20 cellular contexts compared by ENCODE assay signal in the genomic region with DNA sequence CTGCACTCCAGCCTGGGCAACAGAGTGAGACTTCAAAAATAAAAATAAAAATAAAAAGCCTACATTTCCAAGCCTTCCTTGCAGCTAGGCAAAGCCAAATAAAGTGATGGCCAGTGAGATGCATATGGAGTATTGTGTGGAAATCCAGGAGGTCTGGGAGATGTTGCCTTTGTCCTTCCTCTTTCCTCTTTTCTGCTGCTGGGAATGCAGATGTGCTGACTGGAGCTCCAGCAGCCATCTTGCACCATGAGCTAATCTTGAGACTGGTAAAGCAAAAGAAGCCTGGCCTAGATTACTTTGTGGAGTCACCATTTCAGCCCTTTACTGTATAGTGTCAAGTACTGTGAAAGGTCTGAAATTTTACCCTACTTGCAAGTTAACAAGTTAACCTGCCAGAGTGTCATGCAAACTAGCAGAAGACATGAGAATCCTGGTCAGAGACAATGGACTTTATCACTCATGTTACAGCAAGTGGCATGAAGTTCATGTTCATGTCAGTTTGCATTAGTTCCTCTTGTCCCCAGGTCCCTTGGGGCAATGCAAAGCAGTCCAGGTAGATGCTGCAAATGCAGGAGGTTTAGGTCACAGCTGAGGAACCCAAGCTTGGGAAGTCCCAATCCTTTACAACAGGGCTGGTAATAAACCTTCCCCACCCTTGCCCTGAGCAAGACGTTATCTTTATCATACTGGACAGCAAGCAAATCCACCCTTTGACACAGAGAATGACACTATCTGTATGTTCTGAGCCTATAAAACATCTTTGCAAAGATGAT.
DNase-seq lines count a peak whose midpoint lies in the region; ATAC-seq, FAIRE-seq and TF ChIP-seq lines count a peak whose summit lies in the region.
"Had no signal": no experiment of that assay in that cellular context is flagged by ENCODE, and none has a peak within 500 bp of the region (broad histone marks: within the 10 kb centered on the region; RNA-seq: fewer than 3 reads in every experiment).

No MANE protein-coding gene starts in this region.

- TF ChIP-seq CTCF in OCI-LY7 (conservative IDR thresholded peaks at IDR 0.05; ENCODE audit: low read length) (no peak), chondrocyte (IDR thresholded peaks at IDR 0.05) (no peak)

- CTCF ChIA-PET in OCI-LY7 (lab: Charles Lee; ENCODE audit: unreplicated experiment) = no interaction called here

- H3K36me3 ChIP-seq in OCI-LY7 (ENCODE audit: insufficient read depth, low read length) = no peaks in the 10 kb centered on the region
- H3K36me3 ChIP-seq: cardiac muscle cell had no signal

- peak overlapping the region; percentile 43; the same call in 1 of the 2 replicates for H2AFZ ChIP-seq in OCI-LY7 (ENCODE audit: low read length)

- peaks cover 64% of the 10 kb centered on the region for H3K4me1 ChIP-seq in OCI-LY7 (ENCODE audit: insufficient read depth, low read length, poor library complexity, severe bottlenecking)

- no peaks in the 10 kb centered on the region for H3K9me3 ChIP-seq in OCI-LY7 (ENCODE audit: low read length)
- H3K9me3 ChIP-seq: SK-N-SH had no signal

- no peaks in the 10 kb centered on the region for H3K9me2 ChIP-seq in OCI-LY7 (ENCODE audit: insufficient read depth, low read length)
- H3K9me2 ChIP-seq: SK-N-SH had no signal

- H3K4me3 ChIP-seq in OCI-LY7 (ENCODE audit: low read depth, low read length, poor library complexity, severe bottlenecking) = peak overlapping the region; percentile 35
- H3K4me3 ChIP-seq: cardiac muscle cell had no signal

- peaks cover 12 to 17% (median 14%) of the 10 kb centered on the region in 3 donors for H3K27me3 Mint-ChIP-seq in naive B cell
- peaks cover 32% of the 10 kb centered on the region for H3K27me3 Mint-ChIP-seq in chondrocyte (ENCODE audit: low read depth)

- FAIRE-seq in GM12892 (lab: Jason Lieb, UNC) = peak; percentile 91

- H3K4me2 ChIP-seq in OCI-LY7 (ENCODE audit: low read length) = peak overlapping the region; percentile 49
- H3K4me2 ChIP-seq: KMS-11, SK-N-SH had no signal

- POLR2A ChIA-PET in OCI-LY7 (lab: Charles Lee) = interaction anchor here (0.7 to 0.8 kb wide), 2 partner anchors 10 to 11 kb away, joined by 3 to 4 read pairs; no protein-coding TSS in a partner anchor

- TF ChIP-seq POLR2A in GM12892 (IDR thresholded peaks at IDR 0.05; ENCODE audit: low read depth, low read length) = no peak

- H3K4me3 Mint-ChIP-seq in naive B cell (peak overlapping the region in 4 of 8 donors; percentile 1 to 78 (median 38)), chondrocyte (ENCODE audit: unreplicated experiment) (no peak overlapping the region)
- H3K4me3 Mint-ChIP-seq: activated CD4-positive, alpha-beta memory T cell treated with anti-CD3 and anti-CD28 coated beads, Interleukin-2, amount 10 ng/mL, durations not matched to agents 7 days and 5 days; CD14-positive monocyte had no signal

- H3K27ac ChIP-seq in OCI-LY7 (ENCODE audit: low read depth, low read length, poor library complexity, severe bottlenecking) = peak overlapping the region; percentile 42
- H3K27ac ChIP-seq: cardiac muscle cell, KMS-11 had no signal

- ATAC-seq in GM21825 (IDR thresholded peaks at IDR 0.05; ENCODE audit: unreplicated experiment) = peak; percentile 45
- peak; percentile 87 to 93 for ATAC-seq in naive B cell (ENCODE audit: low read depth in 2 of 2)
- no peak for ATAC-seq in left ventricle myocardium superior

- no TSS peak for BruUV-seq in OCI-LY7 (replicated peaks; lab: Mats Ljungman, UMichigan)

- no peaks in the 10 kb centered on the region for H4K20me1 ChIP-seq in OCI-LY7 (ENCODE audit: insufficient read depth, low read length)

- intact Hi-C loops in OCI-LY7 (cut with micrococcal nuclease; ENCODE audit: unreplicated experiment) = no loop called here
- intact Hi-C loops in left ventricle myocardium superior (cut with micrococcal nuclease) = no loop called here

- H3K79me2 ChIP-seq in OCI-LY7 (ENCODE audit: insufficient read depth, low read depth, low read length) = no peaks in the 10 kb centered on the region

- H3K9me3 Mint-ChIP-seq in naive B cell (peaks cover 0 to 3% (median 0%) of the 10 kb centered on the region in 7 donors), chondrocyte (ENCODE audit: low read depth) (no peaks in the 10 kb centered on the region)
- H3K9me3 Mint-ChIP-seq: activated CD4-positive, alpha-beta memory T cell treated with anti-CD3 and anti-CD28 coated beads, Interleukin-2, amount 10 ng/mL, durations not matched to agents 7 days and 5 days had no signal

- DNase-seq in GM12892 (ENCODE audit: insufficient read length) = no peak
- peak; percentile 72 for DNase-seq in OCI-LY7 (ENCODE audit: low spot score)
- peak; percentile 42 for DNase-seq in naive B cell
- no peak for DNase-seq in Ammon's horn (ENCODE audit: low spot score)
- DNase-seq in left ventricle myocardium superior = no peak
- no peak for DNase-seq in NCI-H2081 treated with DMSO at 0.1 percent for 48 hours (lab: John Stamatoyannopoulos, UW)
- DNase-seq in chondrocyte (ENCODE audit: low spot score) = no peak
- DNase-seq: activated CD4-positive, alpha-beta memory T cell treated with anti-CD3 and anti-CD28 coated beads, Interleukin-2, amount 10 ng/mL, durations not matched to agents 7 days and 5 days; activated naive CD4-positive, alpha-beta T cell; amygdala; dermis blood vessel endothelial cell; GF-D8; islet precursor cell; NCI-H2029; SK-N-SH; T-helper 9 cell had no signal

- peaks cover 30 to 67% (median 64%) of the 10 kb centered on the region in 3 donors for H3K4me1 Mint-ChIP-seq in naive B cell
- H3K4me1 Mint-ChIP-seq in chondrocyte (ENCODE audit: low read depth) = no peaks in the 10 kb centered on the region
- H3K4me1 Mint-ChIP-seq: activated CD4-positive, alpha-beta memory T cell treated with anti-CD3 and anti-CD28 coated beads, Interleukin-2, amount 10 ng/mL, durations not matched to agents 7 days and 5 days had no signal

- no peaks in the 10 kb centered on the region for H3K36me3 Mint-ChIP-seq in naive B cell
- no peaks in the 10 kb centered on the region for H3K36me3 Mint-ChIP-seq in chondrocyte (ENCODE audit: low read depth)
- H3K36me3 Mint-ChIP-seq: CD14-positive monocyte had no signal

- H3K27ac Mint-ChIP-seq in naive B cell (peak overlapping the region in 2 of 6 donors; percentile 61 to 78), chondrocyte (ENCODE audit: unreplicated experiment) (no peak overlapping the region)
- H3K27ac Mint-ChIP-seq: activated CD4-positive, alpha-beta memory T cell treated with anti-CD3 and anti-CD28 coated beads, Interleukin-2, amount 10 ng/mL, durations not matched to agents 7 days and 5 days had no signal

Comparison
In these comparisons a context has a peak if more than half of its experiments do, and no peak if none do; other contexts are left out.
1. DNase-seq: peak in OCI-LY7 (single experiment) and naive B cell (single experiment); none in GM12892 (single experiment), Ammon's horn (single experiment), left ventricle myocardium superior (single experiment), NCI-H2081 treated with DMSO at 0.1 percent for 48 hours (single experiment) and chondrocyte (single experiment).